ENCODE assay signal across 23 cellular contexts in the genomic region with DNA sequence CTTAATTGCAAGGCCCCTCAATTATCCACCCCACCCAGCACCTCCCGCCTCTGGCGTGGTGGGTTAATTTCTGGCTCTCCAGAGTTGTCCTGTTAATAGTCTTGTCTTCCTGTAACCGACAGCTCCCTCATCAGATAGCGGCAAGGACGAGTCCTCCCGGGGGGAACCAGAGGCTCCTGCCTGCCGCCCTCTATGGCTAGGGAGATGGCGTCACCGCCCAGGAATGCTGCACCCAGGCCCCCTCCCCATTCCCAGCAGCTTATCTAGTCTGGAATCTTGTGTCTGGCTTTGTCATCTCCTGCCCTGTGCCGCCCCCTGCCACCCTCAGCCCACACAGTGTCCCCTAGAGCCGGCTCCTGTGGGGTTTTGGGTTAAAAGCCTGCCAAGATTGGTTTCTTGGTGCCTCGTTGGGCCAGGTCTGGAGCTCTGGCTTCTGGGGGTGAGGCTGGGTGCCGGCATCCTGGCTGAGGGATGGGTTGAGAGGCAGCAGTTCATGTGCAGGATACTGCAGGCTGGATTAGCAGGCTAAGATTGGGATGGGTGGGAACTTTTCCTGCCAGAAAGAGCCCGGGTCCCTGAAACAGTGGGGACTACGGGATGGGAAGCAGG. TPM values are rescaled to one million over a fixed set of nuclear protein-coding genes. Genes with fewer than 3 reads are reported as not detected.
A peak's percentile ranks its signal among the peaks of the same experiment; 100 is the strongest.
DNase-seq lines count a peak whose midpoint lies in the region; TF ChIP-seq lines count a peak whose summit lies in the region.
"Had no signal": no experiment of that assay in that cellular context is flagged by ENCODE, and none has a peak within 500 bp of the region (broad histone marks: within the 10 kb centered on the region; RNA-seq: fewer than 3 reads in every experiment).

No MANE protein-coding gene starts in this region.

- H3K4me1 ChIP-seq in colonic mucosa, result peaks cover 6% of the 10 kb centered on the region

- no peak overlapping the region for H3K9ac ChIP-seq in colonic mucosa (ENCODE audit: low read depth in 2 of 2, low read length in 2 of 2)

- no peak for TF ChIP-seq CTCF in colonic mucosa (IDR thresholded peaks at IDR 0.05)

- H3K27ac ChIP-seq in colonic mucosa, result no peak overlapping the region
- H3K27ac ChIP-seq: epithelial cell of prostate, PC-9, testis had no signal

- peak; percentile 41 for DNase-seq in H4 (ENCODE audit: low spot score)
- peak; percentile 70 for DNase-seq in SK-N-DZ (ENCODE audit: low spot score)
- DNase-seq in glomerular visceral epithelial cell (ENCODE audit: extremely low spot score), result peak; percentile 50
- DNase-seq in posterior vena cava (ENCODE audit: low spot score), result peak; percentile 69
- DNase-seq in Kasumi-1 (lab: John Stamatoyannopoulos, UW), result no peak
- no peak for DNase-seq in ureter (ENCODE audit: low spot score)
- DNase-seq in colonic mucosa, result no peak
- DNase-seq: activated CD4-positive, alpha-beta T cell treated with anti-CD3 and anti-CD28 coated beads for 36 hours; activated T-cell treated with anti-CD3 and anti-CD28 coated beads for 4 hours; caudate nucleus; CD8-positive, alpha-beta T cell; left cardiac atrium; NCI-H1105; NCI-H446 treated with DMSO at 0.1 percent for 48 hours; stimulated activated CD4-positive, alpha-beta T cell treated with anti-CD3 and anti-CD28 coated beads, Interleukin-1b, Interleukin-23, amount 100 ng/mL, for 48 hours; testis had no signal

- H3K27me3 ChIP-seq in colonic mucosa, result no peaks in the 10 kb centered on the region
- H3K27me3 ChIP-seq: testis had no signal

- intact Hi-C loops in posterior vena cava (cut with DNase I), result no loop called here
- intact Hi-C loops in colonic mucosa (cut with DNase I), result no loop called here

- H3K4me3 ChIP-seq in colonic mucosa, result no peak overlapping the region
- H3K4me3 ChIP-seq: PC-9, testis had no signal

- H3K36me3 ChIP-seq in colonic mucosa, result no peaks in the 10 kb centered on the region

- H3K9me3 ChIP-seq in colonic mucosa, result no peaks in the 10 kb centered on the region
- H3K9me3 ChIP-seq: testis had no signal

RNA-seq across cellular contexts. Expression of a gene that starts 48.8 kb away (rescaled TPM):
- 0.50 TPM in 1 of 2 replicates, not detected in the other for total RNA-seq in H4 (2014; rRNA removed; shearing (Covaris generic))
- polyA plus RNA-seq in SK-N-DZ (2014; cell fraction: cytosol; rRNA removed), result not detected in 2 replicates
- not detected in 2 replicates for polyA plus RNA-seq in SK-N-DZ (2014; cell fraction: nucleus; rRNA removed)
- total RNA-seq in posterior vena cava (not detected), ureter (5.3 TPM), colonic mucosa (10 to 100 TPM in 1 of 2 donors, 1 to 10 TPM in 1; 3.3 to 13.5 TPM)
- total RNA-seq: activated CD4-positive, alpha-beta T cell treated with anti-CD3 and anti-CD28 coated beads for 36 hours; activated naive CD4-positive, alpha-beta T cell treated with anti-CD3 and anti-CD28 coated beads, Interleukin-2, amount 50 U/mL, for 72 hours; myocyte; pulmonary artery endothelial cell; T-helper 1 cell treated with Interleukin-12 subunit alpha and Interleukin-12 subunit beta and Interleukin-4 antibody, amounts not matched to agents 30 ng/mL and 1 ng/mL, for 36 hours; testis had no signal
- polyA plus RNA-seq: IgD-negative memory B cell had no signal

Comparison
In these comparisons a context has a peak if more than half of its experiments do, and no peak if none do; other contexts are left out.
1. DNase-seq: peak in H4 (single experiment), SK-N-DZ (single experiment), glomerular visceral epithelial cell (single experiment) and posterior vena cava (single experiment); none in Kasumi-1 (0 of 2), ureter (single experiment) and colonic mucosa (single experiment).